Comparison of ENCODE assay signal across 13 cellular contexts in the genomic region with DNA sequence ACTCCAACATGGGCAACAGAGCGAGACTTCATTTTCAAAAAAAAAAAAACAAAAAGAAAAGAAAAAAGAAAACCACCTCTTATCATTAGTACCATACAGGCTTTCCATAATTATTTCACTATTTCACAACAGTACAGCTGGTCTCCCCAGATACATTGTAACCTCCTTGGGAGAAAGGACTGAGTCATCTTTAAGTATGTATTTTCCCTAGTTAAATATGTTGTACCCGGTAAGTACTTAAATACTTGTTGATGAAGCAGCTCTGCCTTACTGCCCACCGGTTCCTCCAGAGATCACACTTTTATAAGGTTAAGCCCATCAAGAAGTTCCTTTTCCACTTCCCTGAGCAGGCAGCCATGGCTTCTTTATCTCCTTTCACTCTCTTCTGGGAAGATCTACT.
DNase-seq lines count a peak whose midpoint lies in the region; ATAC-seq and TF ChIP-seq lines count a peak whose summit lies in the region.
"Had no signal": no experiment of that assay in that cellular context is flagged by ENCODE, and none has a peak within 500 bp of the region (broad histone marks: within the 10 kb centered on the region; RNA-seq: fewer than 3 reads in every experiment).

No MANE protein-coding gene starts in this region.

- TF ChIP-seq CTCF in endodermal cell (conservative IDR thresholded peaks at IDR 0.05) (no peak), spleen (IDR thresholded peaks at IDR 0.05 in 8 of 11, conservative IDR thresholded peaks at IDR 0.05 in 3 of 11) (no peak)

- no peak overlapping the region for H3K9ac ChIP-seq in endodermal cell (ENCODE audit: extremely low read depth, low read length, poor library complexity, severe bottlenecking)
- H3K9ac ChIP-seq: SK-N-SH had no signal

- peak; percentile 92 for DNase-seq in amniotic epithelial cell (ENCODE audit: low read depth)
- DNase-seq in naive B cell, result no peak
- no peak for DNase-seq in midbrain (lab: John Stamatoyannopoulos, UW)
- no peak for DNase-seq in endodermal cell
- no peak for DNase-seq in spleen
- DNase-seq: DMS79 treated with DMSO at 0.1 percent for 48 hours, kidney, NCI-H2107, ovary, SK-N-SH had no signal

- peaks cover 1 to 10% of the 10 kb centered on the region in 2 donors for H3K36me3 Mint-ChIP-seq in naive B cell
- no peaks in the 10 kb centered on the region for H3K36me3 Mint-ChIP-seq in endodermal cell (ENCODE audit: low read depth)

- H3K36me3 ChIP-seq in endodermal cell (ENCODE audit: control insufficient read depth, insufficient read depth, low read length), result no peaks in the 10 kb centered on the region
- H3K36me3 ChIP-seq in spleen, result no peaks in the 10 kb centered on the region
- H3K36me3 ChIP-seq: ovary, vagina had no signal

- H3K4me1 ChIP-seq in endodermal cell (ENCODE audit: control insufficient read depth, insufficient read depth, low read length), result no peaks in the 10 kb centered on the region
- peaks cover 0 to 15% (median 8%) of the 10 kb centered on the region in 6 donors for H3K4me1 ChIP-seq in spleen
- H3K4me1 ChIP-seq: vagina had no signal

- peak; percentile 8 for ATAC-seq in GM19463 (IDR thresholded peaks at IDR 0.05; ENCODE audit: unreplicated experiment)
- ATAC-seq in HG03378 (IDR thresholded peaks at IDR 0.05; ENCODE audit: unreplicated experiment), result peak; percentile 25
- ATAC-seq in naive B cell (ENCODE audit: low read depth in 2 of 2), result peak in 1 of 2 donors; percentile 6

- H3K27ac Mint-ChIP-seq in naive B cell, result peak overlapping the region in 5 of 6 donors; percentile 5 to 75 (median 44)
- no peak overlapping the region for H3K27ac Mint-ChIP-seq in endodermal cell

- no peak overlapping the region for H3K27ac ChIP-seq in endodermal cell (ENCODE audit: low read depth, low read length)
- H3K27ac ChIP-seq in spleen, result peak overlapping the region in 3 of 8 donors; percentile 24 to 32 (median 31)
- H3K27ac ChIP-seq: ovary, vagina had no signal

- no peak for TF ChIP-seq POLR2A in spleen (IDR thresholded peaks at IDR 0.05)

- H3K9me3 ChIP-seq in endodermal cell (ENCODE audit: control insufficient read depth, low read length), result no peaks in the 10 kb centered on the region
- H3K9me3 ChIP-seq in spleen, result peaks cover 0 to 5% (median 0%) of the 10 kb centered on the region in 8 donors
- H3K9me3 ChIP-seq: ovary, SK-N-SH, vagina had no signal

- intact Hi-C loops in spleen (cut with DNase I; ENCODE audit: low total_unique reads), result no loop called here

- peaks cover under 1 to 9% (median 3%) of the 10 kb centered on the region in 7 donors for H3K9me3 Mint-ChIP-seq in naive B cell
- H3K9me3 Mint-ChIP-seq in endodermal cell, result peaks cover 3% of the 10 kb centered on the region

- H3K27me3 ChIP-seq in endodermal cell (ENCODE audit: control insufficient read depth, insufficient read depth, low read length, poor library complexity, severe bottlenecking) (no peaks in the 10 kb centered on the region), spleen (replicated peaks in 1 of 7) (no peaks in the 10 kb centered on the region)
- H3K27me3 ChIP-seq: ovary, vagina had no signal

- H3K4me1 Mint-ChIP-seq in naive B cell (peaks cover 17 to 36% (median 29%) of the 10 kb centered on the region in 3 donors), endodermal cell (no peaks in the 10 kb centered on the region)

- H3K27me3 Mint-ChIP-seq in naive B cell (no peaks in the 10 kb centered on the region), endodermal cell (ENCODE audit: insufficient read depth) (no peaks in the 10 kb centered on the region)

- no peak overlapping the region for H3K4me3 ChIP-seq in endodermal cell (ENCODE audit: low read length)
- H3K4me3 ChIP-seq in spleen, result no peak overlapping the region
- H3K4me3 ChIP-seq: ovary, vagina had no signal

- WGBS in endodermal cell (ENCODE audit: insufficient coverage in 1 of 2, insufficient read length in 1 of 2), 2 experiments, result 86 to 95% methylated on average over 1 to 3 of the region's 3 CpGs
- WGBS in spleen, 5 donors, result 67 to 80% (median 77%) methylated on average over 3 of the region's 3 CpGs

- peak overlapping the region in 7 of 8 donors; percentile 5 to 78 (median 40) for H3K4me3 Mint-ChIP-seq in naive B cell
- no peak overlapping the region for H3K4me3 Mint-ChIP-seq in endodermal cell
